Comparison of ENCODE assay signal across 14 cellular contexts in the genomic region with DNA sequence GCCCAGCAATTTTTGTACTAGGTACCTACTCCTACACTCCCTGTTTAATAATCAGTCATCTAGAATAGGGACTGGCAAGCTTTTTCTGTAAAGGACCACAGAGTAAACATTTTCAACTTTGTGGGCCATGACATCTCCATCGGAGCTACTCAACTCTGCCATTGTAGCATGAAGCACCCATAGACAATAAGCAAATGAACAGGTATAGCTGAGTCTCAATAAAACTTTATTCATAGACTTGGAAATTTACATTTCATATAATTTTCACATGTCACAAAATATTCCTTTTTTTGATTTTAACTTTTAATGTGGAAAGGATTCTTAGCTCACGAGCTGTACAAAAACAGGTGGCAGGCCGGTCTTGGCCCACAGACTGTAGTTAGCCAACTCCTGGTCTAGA.
DNase-seq lines count a peak whose midpoint lies in the region; ATAC-seq and TF ChIP-seq lines count a peak whose summit lies in the region.
"Had no signal": no experiment of that assay in that cellular context is flagged by ENCODE, and none has a peak within 500 bp of the region (broad histone marks: within the 10 kb centered on the region; RNA-seq: fewer than 3 reads in every experiment).

No MANE protein-coding gene starts in this region.

- TF ChIP-seq CTCF in PC-9 (conservative IDR thresholded peaks at IDR 0.05), result no peak

- ATAC-seq in GM18508 (IDR thresholded peaks at IDR 0.05; ENCODE audit: insufficient read depth, unreplicated experiment), result peak; percentile 5
- peak; percentile 8 for ATAC-seq in HG02759 (IDR thresholded peaks at IDR 0.05; ENCODE audit: unreplicated experiment)

- peak overlapping the region; percentile 100 for H3K27ac ChIP-seq in PC-9
- H3K27ac ChIP-seq in layer of hippocampus (ENCODE audit: low read depth, low read length), result peak overlapping the region; percentile 35
- H3K27ac ChIP-seq: upper lobe of right lung had no signal

- no peak overlapping the region for H2AFZ ChIP-seq in PC-9

- peaks cover 47% of the 10 kb centered on the region for H3F3A ChIP-seq in PC-9 (ENCODE audit: insufficient read depth, low read depth)

- peak overlapping the region; percentile 39; the same call in 1 of the 2 replicates for H3K4me3 ChIP-seq in PC-9
- H3K4me3 ChIP-seq: prostate gland, upper lobe of right lung had no signal

- H3K4me1 ChIP-seq in PC-9 (replicated peaks; ENCODE audit: insufficient read depth), result peaks cover 67% of the 10 kb centered on the region
- H3K4me1 ChIP-seq: upper lobe of right lung had no signal

- H3K27me3 ChIP-seq in PC-9 (ENCODE audit: insufficient read depth, low read depth), result no peaks in the 10 kb centered on the region
- H3K27me3 ChIP-seq in layer of hippocampus (ENCODE audit: control insufficient read depth, insufficient read depth, low read length), result peaks cover 2% of the 10 kb centered on the region
- H3K27me3 ChIP-seq: upper lobe of right lung had no signal

- no peaks in the 10 kb centered on the region for H4K20me1 ChIP-seq in PC-9 (ENCODE audit: insufficient read depth)

- DNase-seq in PC-9 (no peak), T-helper 1 cell (no peak), retina (no peak)
- no peak for DNase-seq in activated CD4-positive, alpha-beta T cell treated with anti-CD3 and anti-CD28 coated beads for 1 hour
- no peak for DNase-seq in activated CD4-positive, CD25-positive, alpha-beta regulatory T cell (lab: John Stamatoyannopoulos, UW)
- DNase-seq: activated naive CD4-positive, alpha-beta T cell; NCI-H1105; NCI-H524 treated with DMSO at 0.1 percent for 48 hours; stimulated activated CD4-positive, alpha-beta T cell treated with anti-CD3 and anti-CD28 coated beads, Interleukin-2, amount 100 ng/mL, for 24 hours; upper lobe of right lung had no signal

- H3K79me2 ChIP-seq in PC-9 (ENCODE audit: low read depth), result peaks cover 92% of the 10 kb centered on the region

- H3K4me2 ChIP-seq in PC-9, result peak overlapping the region; percentile 92

- no peaks in the 10 kb centered on the region for H3K36me3 ChIP-seq in PC-9 (ENCODE audit: low read depth)
- H3K36me3 ChIP-seq: prostate gland, upper lobe of right lung had no signal

- POLR2A ChIA-PET in PC-9 (lab: Charles Lee; ENCODE audit: unreplicated experiment), result interaction anchor here (0.6 to 1.6 kb wide), 5 partner anchors 55 to 835 kb away, joined by 4 to 8 read pairs (median 6); partner anchors contain the start of gene SOX9

- intact Hi-C loops in PC-9 (cut with micrococcal nuclease; ENCODE audit: unreplicated experiment), result loop anchor here (2.0 to 5.0 kb wide), 2 partner anchors 74 to 194 kb away; no protein-coding TSS in a partner anchor

- H3K9me3 ChIP-seq in PC-9 (ENCODE audit: insufficient read depth, low read depth), result no peaks in the 10 kb centered on the region
- H3K9me3 ChIP-seq: prostate gland, upper lobe of right lung had no signal

- no peaks in the 10 kb centered on the region for H3K9me2 ChIP-seq in PC-9 (ENCODE audit: insufficient read depth)

- CTCF ChIA-PET in PC-9 (lab: Charles Lee), result interaction anchor here (0.9 kb wide), 1 partner anchor 1700 kb away, joined by 4 read pairs; no protein-coding TSS in a partner anchor

- BruUV-seq in PC-9 (replicated peaks; lab: Mats Ljungman, UMichigan), result no TSS peak
